8 cellular contexts compared by ENCODE assay signal in the genomic region with DNA sequence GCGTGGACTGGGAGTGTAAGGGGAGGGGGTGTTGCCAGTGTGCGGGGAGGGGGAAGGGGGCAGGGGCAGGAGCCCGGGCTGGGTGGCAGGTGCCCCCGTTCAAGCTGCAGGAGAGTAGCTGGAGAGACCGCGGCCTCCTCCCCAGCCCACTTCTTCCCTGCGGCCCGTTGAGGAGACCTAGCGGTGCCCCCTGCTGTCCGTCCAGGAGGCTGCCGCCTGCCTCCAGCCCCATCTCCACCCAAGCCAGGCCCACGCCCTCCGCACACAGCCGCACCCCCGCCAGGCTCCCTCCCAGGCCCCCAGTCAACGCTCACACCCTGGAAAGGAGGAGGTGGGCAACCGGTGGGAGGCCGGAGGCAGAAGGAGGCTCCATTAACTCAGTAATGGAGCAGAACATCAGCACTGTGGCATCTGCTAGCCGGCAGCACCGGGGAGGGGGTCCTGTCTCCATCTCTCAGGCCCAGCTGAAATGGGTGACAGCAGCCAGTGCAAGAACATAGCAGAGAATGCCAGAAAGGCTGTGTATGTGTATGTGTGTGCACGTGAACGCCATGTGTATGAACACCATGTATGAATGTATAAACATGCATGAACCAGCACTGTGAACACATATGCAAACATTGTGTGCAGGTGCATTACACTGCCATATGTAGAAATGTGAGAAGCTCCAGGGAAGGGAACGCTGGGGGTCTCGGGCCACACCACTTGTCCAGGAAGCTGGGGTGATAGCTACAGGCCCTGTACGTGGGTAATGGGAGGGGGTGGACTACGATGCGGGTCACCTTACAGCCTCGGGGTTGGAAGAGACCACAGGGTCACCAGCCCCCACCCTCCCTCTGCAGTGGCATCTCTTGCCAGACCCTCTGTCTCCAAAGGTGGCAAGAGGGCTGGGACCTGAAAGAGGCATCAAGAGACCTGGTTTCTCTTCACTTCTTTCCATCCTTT.
A peak's percentile ranks its signal among the peaks of the same experiment; 100 is the strongest.
DNase-seq lines count a peak whose midpoint lies in the region; ATAC-seq and TF ChIP-seq lines count a peak whose summit lies in the region.

No MANE protein-coding gene starts in this region.

- H3K4me3 Mint-ChIP-seq in activated T-cell treated with anti-CD3 and anti-CD28 coated beads, Interleukin-2, amount 50 U/mL, for 72 hours: no peak overlapping the region

- H3F3A ChIP-seq in PC-3 (ENCODE audit: low read length, unreplicated experiment): no peaks in the 10 kb centered on the region

- no peaks in the 10 kb centered on the region for H4K20me1 ChIP-seq in PC-3 (ENCODE audit: low read length)

- H3K27me3 Mint-ChIP-seq in activated T-cell treated with anti-CD3 and anti-CD28 coated beads, Interleukin-2, amount 50 U/mL, for 72 hours (ENCODE audit: low read depth): peaks cover 3% of the 10 kb centered on the region

- H3K9ac ChIP-seq in PC-3 (ENCODE audit: low read length): no peak overlapping the region

- H3K9me3 ChIP-seq in PC-3 (ENCODE audit: low read length) (no peaks in the 10 kb centered on the region), uterus (no peaks in the 10 kb centered on the region)

- peak; percentile 41; the same call in 1 of the 2 replicates for TF ChIP-seq CTCF in PC-3 (conservative IDR thresholded peaks at IDR 0.05; ENCODE audit: low read depth, low read length)
- peak; percentile 80 for TF ChIP-seq CTCF in fibroblast of the aortic adventitia (IDR thresholded peaks at IDR 0.05; ENCODE audit: insufficient read depth, low read length)
- no peak for TF ChIP-seq CTCF in omental fat pad (IDR thresholded peaks at IDR 0.05)
- TF ChIP-seq CTCF in uterus (IDR thresholded peaks at IDR 0.05): peak; percentile 59 to 80 (median 74)

- H3K9me3 Mint-ChIP-seq in activated T-cell treated with anti-CD3 and anti-CD28 coated beads, Interleukin-2, amount 50 U/mL, for 72 hours: no peaks in the 10 kb centered on the region

- no peaks in the 10 kb centered on the region for H3K27me3 ChIP-seq in PC-3 (ENCODE audit: low read length)
- H3K27me3 ChIP-seq in uterus: no peaks in the 10 kb centered on the region

- BruUV-seq in PC-3 (replicated peaks; lab: Mats Ljungman, UMichigan): no TSS peak

- no peak overlapping the region for H3K4me2 ChIP-seq in PC-3 (ENCODE audit: low read length)

- no peaks in the 10 kb centered on the region for H3K36me3 Mint-ChIP-seq in activated T-cell treated with anti-CD3 and anti-CD28 coated beads, Interleukin-2, amount 50 U/mL, for 72 hours (ENCODE audit: insufficient read depth in 2 of 2)

- H3K27ac ChIP-seq in PC-3 (ENCODE audit: low read length) (no peak overlapping the region), uterus (no peak overlapping the region)

- intact Hi-C loops in PC-3 (cut with micrococcal nuclease): no loop called here
- intact Hi-C loops in uterus (cut with DNase I; ENCODE audit: low total_unique reads): no loop called here

- H3K4me1 Mint-ChIP-seq in activated T-cell treated with anti-CD3 and anti-CD28 coated beads, Interleukin-2, amount 50 U/mL, for 72 hours (ENCODE audit: low read depth): peaks cover 15% of the 10 kb centered on the region

- POLR2A ChIA-PET in PC-3 (lab: Charles Lee; ENCODE audit: unreplicated experiment): no interaction called here

- no peaks in the 10 kb centered on the region for H3K4me1 ChIP-seq in PC-3 (ENCODE audit: insufficient read depth, low read length)
- H3K4me1 ChIP-seq in uterus: peaks cover 0 to 6% of the 10 kb centered on the region in 2 donors

- H3K4me3 ChIP-seq in PC-3 (ENCODE audit: low read length) (no peak overlapping the region), fibroblast of the aortic adventitia (ENCODE audit: low read depth, low read length) (no peak overlapping the region), uterus (no peak overlapping the region)

- H2AFZ ChIP-seq in PC-3 (ENCODE audit: low read length): no peak overlapping the region

- H3K9me2 ChIP-seq in PC-3 (replicated peaks; ENCODE audit: low read length): no peaks in the 10 kb centered on the region

- no peaks in the 10 kb centered on the region for H3K79me2 ChIP-seq in PC-3 (ENCODE audit: low read length)

- H3K36me3 ChIP-seq in PC-3 (ENCODE audit: low read depth, low read length) (no peaks in the 10 kb centered on the region), uterus (no peaks in the 10 kb centered on the region)

- DNase-seq in NCI-H1105 treated with DMSO at 0.1 percent for 48 hours (lab: John Stamatoyannopoulos, UW) (peak; percentile 16), NCI-H1105 (lab: John Stamatoyannopoulos, UW) (no peak), PC-3 (peak; percentile 53), fibroblast of the aortic adventitia (ENCODE audit: low read depth) (peak; percentile 56), omental fat pad (ENCODE audit: low spot score) (no peak), uterus (peak; percentile 68 to 75)
- peak; percentile 67 to 69 for DNase-seq in activated T-cell treated with anti-CD3 and anti-CD28 coated beads, Interleukin-2, amount 50 U/mL, for 72 hours

- TF ChIP-seq POLR2A in uterus (IDR thresholded peaks at IDR 0.05): no peak

- H3K27ac Mint-ChIP-seq in activated T-cell treated with anti-CD3 and anti-CD28 coated beads, Interleukin-2, amount 50 U/mL, for 72 hours: no peak overlapping the region

- ATAC-seq in HG03342 (IDR thresholded peaks at IDR 0.05; ENCODE audit: unreplicated experiment): peak; percentile 60
- ATAC-seq in PC-3: peak; percentile 94
- peak; percentile 77 for ATAC-seq in activated T-cell treated with anti-CD3 and anti-CD28 coated beads, Interleukin-2, amount 50 U/mL, for 72 hours (replicated peaks in 1 of 2)
- ATAC-seq in omental fat pad (ENCODE audit: low FRiP score): peak; percentile 65

- CTCF ChIA-PET in PC-3 (lab: Charles Lee): interaction anchor here (0.6 kb wide), 1 partner anchor 57 kb away, joined by 3 read pairs; no protein-coding TSS in a partner anchor

Comparison
In these comparisons a context has a peak if more than half of its experiments do, and no peak if none do; other contexts are left out.
1. DNase-seq: peak in NCI-H1105 treated with DMSO at 0.1 percent for 48 hours (single experiment), PC-3 (single experiment), activated T-cell treated with anti-CD3 and anti-CD28 coated beads, Interleukin-2, amount 50 U/mL, for 72 hours (2 of 2), fibroblast of the aortic adventitia (single experiment) and uterus (2 of 2); none in NCI-H1105 (single experiment) and omental fat pad (single experiment).
2. CTCF ChIP-seq: peak in PC-3 (single experiment), fibroblast of the aortic adventitia (single experiment) and uterus (4 of 4); none in omental fat pad (0 of 3).
3. Peak in every context shown above with its lines, with median percentiles within 50 percentile points of each other: ATAC-seq.